In the genomic region with DNA sequence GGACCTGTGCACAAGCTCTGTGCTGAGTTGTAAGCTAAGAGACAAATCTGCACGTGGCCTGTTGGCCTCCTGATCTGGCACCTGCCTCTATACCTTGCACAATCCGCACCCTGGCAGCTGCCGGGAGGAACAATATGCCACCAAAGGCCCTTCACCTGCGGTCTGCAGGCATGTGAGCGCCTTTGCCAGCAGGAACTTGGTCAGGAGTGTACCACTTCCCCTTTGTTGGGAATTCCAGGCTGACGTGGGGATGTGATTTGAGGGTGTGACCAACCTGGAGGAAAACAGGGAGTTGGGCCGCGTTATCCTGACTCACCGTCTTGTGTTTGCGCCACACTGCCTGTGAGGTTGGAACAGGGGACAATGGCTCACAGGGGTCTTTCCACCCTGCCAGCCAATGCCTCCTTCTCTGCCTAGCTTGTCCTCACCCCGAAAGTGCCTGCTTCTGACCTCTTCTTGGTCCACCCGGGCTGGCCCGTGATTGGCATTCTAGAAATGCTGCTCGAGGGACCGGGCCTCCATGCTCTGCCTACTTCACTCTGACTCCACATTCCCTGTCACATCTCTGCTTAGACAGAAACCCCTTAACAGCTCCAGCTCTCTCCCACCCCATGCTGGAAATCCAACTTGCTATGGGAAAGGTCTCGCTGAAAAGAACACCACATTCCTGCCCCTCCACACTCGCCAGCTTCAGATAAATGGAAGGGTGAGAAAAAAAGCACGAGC, we compare ENCODE assay signal across 13 cellular contexts.
DNase-seq lines count a peak whose midpoint lies in the region; ATAC-seq and TF ChIP-seq lines count a peak whose summit lies in the region.
"Had no signal": no experiment of that assay in that cellular context is flagged by ENCODE, and none has a peak within 500 bp of the region (broad histone marks: within the 10 kb centered on the region; RNA-seq: fewer than 3 reads in every experiment).

No MANE protein-coding gene starts in this region.

- no peak overlapping the region for H3K4me3 Mint-ChIP-seq in MCF 10A (ENCODE audit: unreplicated experiment)
- no peak overlapping the region for H3K4me3 Mint-ChIP-seq in CD4-positive, alpha-beta T cell
- no peak overlapping the region for H3K4me3 Mint-ChIP-seq in activated naive CD4-positive, alpha-beta T cell treated with anti-CD3 and anti-CD28 coated beads for 36 hours
- H3K4me3 Mint-ChIP-seq: dendritic cell treated with granulocyte-macrophage colony-stimulating factor and Interleukin-4, amounts not matched to agents 40 ng/mL and 50 ng/mL, for 4 days had no signal

- TF ChIP-seq CTCF in MCF 10A (IDR thresholded peaks at IDR 0.05; ENCODE audit: unreplicated experiment) (no peak), lung (IDR thresholded peaks at IDR 0.05; ENCODE audit: control extremely low read depth, extremely low read depth) (no peak), GM13977 (IDR thresholded peaks at IDR 0.05; ENCODE audit: extremely low read depth, insufficient read depth, missing control alignments) (no peak)
- TF ChIP-seq CTCF in CD4-positive, alpha-beta T cell (IDR thresholded peaks at IDR 0.05), result no peak

- no peaks in the 10 kb centered on the region for H3K9me3 Mint-ChIP-seq in MCF 10A (ENCODE audit: unreplicated experiment)
- H3K9me3 Mint-ChIP-seq in CD4-positive, alpha-beta T cell, result no peaks in the 10 kb centered on the region
- peaks cover 8% of the 10 kb centered on the region for H3K9me3 Mint-ChIP-seq in activated naive CD4-positive, alpha-beta T cell treated with anti-CD3 and anti-CD28 coated beads for 36 hours
- H3K9me3 Mint-ChIP-seq: dendritic cell treated with granulocyte-macrophage colony-stimulating factor and Interleukin-4, amounts not matched to agents 40 ng/mL and 50 ng/mL, for 4 days had no signal

- intact Hi-C loops in MCF 10A (cut with micrococcal nuclease), result no loop called here
- intact Hi-C loops in CD4-positive, alpha-beta T cell (cut with DNase I, micrococcal nuclease), result no loop called here
- intact Hi-C loops in activated naive CD4-positive, alpha-beta T cell treated with anti-CD3 and anti-CD28 coated beads for 36 hours (cut with micrococcal nuclease), result no loop called here

- in situ Hi-C loops in GM13977 (cut with MboI; ENCODE audit: low pct_unique_long_range_greater_than_20kb, low sequenced_read_pairs, unreplicated experiment), result no loop called here

- H3K9me3 ChIP-seq in lung (ENCODE audit: control insufficient read depth in 2 of 2, insufficient read depth in 1 of 2, low read length in 1 of 2), result no peaks in the 10 kb centered on the region
- H3K9me3 ChIP-seq in CD4-positive, alpha-beta T cell (ENCODE audit: control insufficient read depth, low read length), result no peaks in the 10 kb centered on the region
- H3K9me3 ChIP-seq: ovary had no signal

- DNase-seq in COLO668 (lab: John Stamatoyannopoulos, UW; ENCODE audit: unreplicated experiment), result peak; percentile 90
- peak; percentile 91 for DNase-seq in NCI-H2029 (lab: John Stamatoyannopoulos, UW)
- peak; percentile 99 for DNase-seq in MCF 10A (ENCODE audit: unreplicated experiment)
- DNase-seq in lung (ENCODE audit: low spot score), result peak; percentile 79
- no peak for DNase-seq in CD4-positive, alpha-beta T cell
- DNase-seq in T-helper 1 cell, result no peak
- DNase-seq in activated naive CD4-positive, alpha-beta T cell treated with anti-CD3 and anti-CD28 coated beads for 36 hours, result no peak
- no peak for DNase-seq in GM13977 (ENCODE audit: low spot score)
- DNase-seq: amniotic stem cell, NCI-H1092 treated with DMSO at 0.1 percent for 48 hours, ovary, T-helper 9 cell had no signal

- WGBS in lung, 2 donors, result 70 to 76% methylated on average over 18 of the region's 18 CpGs

- POLR2A ChIA-PET in MCF 10A (lab: Yijun Ruan, JAX), result interaction anchor here (0.5 to 1.7 kb wide), 11 partner anchors 12 to 212 kb away, joined by 3 to 8 read pairs (median 4); a partner anchor contains a TSS
- POLR2A ChIA-PET in CD4-positive, alpha-beta T cell (lab: Charles Lee), result interaction anchor here (0.6 kb wide), 1 partner anchor 61 kb away, joined by 3 read pairs; no protein-coding TSS in a partner anchor

- no peaks in the 10 kb centered on the region for H3K27me3 Mint-ChIP-seq in MCF 10A (ENCODE audit: insufficient read depth, unreplicated experiment)
- no peaks in the 10 kb centered on the region for H3K27me3 Mint-ChIP-seq in CD4-positive, alpha-beta T cell
- no peaks in the 10 kb centered on the region for H3K27me3 Mint-ChIP-seq in activated naive CD4-positive, alpha-beta T cell treated with anti-CD3 and anti-CD28 coated beads for 36 hours (ENCODE audit: low read depth)

- peak overlapping the region; percentile 89 for H3K27ac Mint-ChIP-seq in MCF 10A (ENCODE audit: low read depth, unreplicated experiment)
- no peak overlapping the region for H3K27ac Mint-ChIP-seq in CD4-positive, alpha-beta T cell
- no peak overlapping the region for H3K27ac Mint-ChIP-seq in activated naive CD4-positive, alpha-beta T cell treated with anti-CD3 and anti-CD28 coated beads for 36 hours
- H3K27ac Mint-ChIP-seq: dendritic cell treated with granulocyte-macrophage colony-stimulating factor and Interleukin-4, amounts not matched to agents 40 ng/mL and 50 ng/mL, for 4 days had no signal

- H3K4me3 ChIP-seq in lung, result no peak overlapping the region
- H3K4me3 ChIP-seq: ovary had no signal

- H3K4me1 Mint-ChIP-seq in MCF 10A (ENCODE audit: insufficient read depth, unreplicated experiment), result peaks cover 13% of the 10 kb centered on the region
- H3K4me1 Mint-ChIP-seq in CD4-positive, alpha-beta T cell (ENCODE audit: low read depth), result no peaks in the 10 kb centered on the region
- peaks cover 3% of the 10 kb centered on the region for H3K4me1 Mint-ChIP-seq in activated naive CD4-positive, alpha-beta T cell treated with anti-CD3 and anti-CD28 coated beads for 36 hours (ENCODE audit: low read depth)

- CTCF ChIA-PET in MCF 10A (lab: Yijun Ruan, JAX), result interaction anchor here (0.6 to 1.7 kb wide), 4 partner anchors 9 to 71 kb away, joined by 3 to 5 read pairs (median 4); no protein-coding TSS in a partner anchor
- CTCF ChIA-PET in CD4-positive, alpha-beta T cell (lab: Charles Lee), result no interaction called here
- CTCF ChIA-PET in activated naive CD4-positive, alpha-beta T cell treated with anti-CD3 and anti-CD28 coated beads for 36 hours (lab: Charles Lee), result interaction anchor here (0.6 to 0.7 kb wide), 2 partner anchors 149 to 214 kb away, joined by 3 read pairs; no protein-coding TSS in a partner anchor

- H3K27ac ChIP-seq in lung (ENCODE audit: low read depth in 1 of 2, low read length in 1 of 2), result peak overlapping the region in 1 of 2 donors; percentile 0
- H3K27ac ChIP-seq in CD4-positive, alpha-beta T cell (ENCODE audit: low read depth, low read length), result no peak overlapping the region
- H3K27ac ChIP-seq: ovary had no signal

- ATAC-seq in lung (ENCODE audit: insufficient read depth, low FRiP score), result peak; percentile 81
- ATAC-seq in CD4-positive, alpha-beta T cell (ENCODE audit: poor library complexity), result no peak

- H3K27me3 ChIP-seq in lung (ENCODE audit: control insufficient read depth, insufficient read depth), result no peaks in the 10 kb centered on the region
- H3K27me3 ChIP-seq in CD4-positive, alpha-beta T cell (ENCODE audit: control insufficient read depth, insufficient read depth, low read length), result no peaks in the 10 kb centered on the region
- H3K27me3 ChIP-seq: ovary had no signal

- BruUV-seq in MCF 10A (replicated peaks; lab: Mats Ljungman, UMichigan), result no TSS peak

- H3K4me1 ChIP-seq in lung (ENCODE audit: control insufficient read depth in 2 of 2, insufficient read depth in 2 of 2, low read length in 2 of 2), result no peaks in the 10 kb centered on the region

- peaks cover 6% of the 10 kb centered on the region for H3K36me3 Mint-ChIP-seq in MCF 10A (ENCODE audit: insufficient read depth, unreplicated experiment)
- no peaks in the 10 kb centered on the region for H3K36me3 Mint-ChIP-seq in CD4-positive, alpha-beta T cell (ENCODE audit: low read depth)
- no peaks in the 10 kb centered on the region for H3K36me3 Mint-ChIP-seq in activated naive CD4-positive, alpha-beta T cell treated with anti-CD3 and anti-CD28 coated beads for 36 hours (ENCODE audit: low read depth)

- H3K36me3 ChIP-seq in lung (ENCODE audit: control insufficient read depth in 2 of 2, insufficient read depth in 2 of 2, low read length in 2 of 2), result no peaks in the 10 kb centered on the region
- H3K36me3 ChIP-seq: ovary had no signal

Comparison
In these comparisons a context has a peak if more than half of its experiments do, and no peak if none do; other contexts are left out.
1. DNase-seq: peak in COLO668 (single experiment), NCI-H2029 (single experiment), MCF 10A (single experiment) and lung (single experiment); none in CD4-positive, alpha-beta T cell (0 of 10), T-helper 1 cell (0 of 5), activated naive CD4-positive, alpha-beta T cell treated with anti-CD3 and anti-CD28 coated beads for 36 hours (single experiment) and GM13977 (single experiment).